Comparison of ENCODE assay signal across 3 cellular contexts in the genomic region with DNA sequence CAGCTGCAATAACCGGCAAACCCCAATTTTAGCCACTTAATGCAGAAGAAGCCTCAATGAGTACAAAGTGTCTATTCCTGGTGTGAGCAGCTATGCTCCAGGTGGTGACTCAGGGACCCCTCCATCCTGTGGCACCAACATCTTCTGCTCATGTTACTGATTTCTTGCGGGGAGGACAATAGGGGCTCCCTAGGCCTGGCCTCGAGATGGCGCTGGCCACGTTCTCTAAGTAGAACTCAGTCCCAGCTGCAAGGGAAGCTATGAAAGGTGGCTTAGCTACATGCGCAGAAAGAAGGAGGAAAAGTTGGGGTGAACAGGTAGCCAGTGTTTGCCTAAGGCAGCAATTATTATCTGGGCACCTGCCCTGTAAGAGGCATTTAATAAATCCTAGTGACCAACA.
TF ChIP-seq lines count a peak whose summit lies in the region.

No MANE protein-coding gene starts in this region.

TF ChIP-seq in GM23338, 12 proteins besides CTCF, POLR2A, EP300 and RAD21 (continues in another document):
- no peak for TF ChIP-seq NANOG (IDR thresholded peaks at IDR 0.05; ENCODE audit: borderline replicate concordance)
- no peak for TF ChIP-seq EZH2phosphoT487 (IDR thresholded peaks at IDR 0.05; ENCODE audit: unreplicated experiment)
- no peak for TF ChIP-seq STAT1 (IDR thresholded peaks at IDR 0.05; ENCODE audit: unreplicated experiment)
- TF ChIP-seq, protein P1, sequence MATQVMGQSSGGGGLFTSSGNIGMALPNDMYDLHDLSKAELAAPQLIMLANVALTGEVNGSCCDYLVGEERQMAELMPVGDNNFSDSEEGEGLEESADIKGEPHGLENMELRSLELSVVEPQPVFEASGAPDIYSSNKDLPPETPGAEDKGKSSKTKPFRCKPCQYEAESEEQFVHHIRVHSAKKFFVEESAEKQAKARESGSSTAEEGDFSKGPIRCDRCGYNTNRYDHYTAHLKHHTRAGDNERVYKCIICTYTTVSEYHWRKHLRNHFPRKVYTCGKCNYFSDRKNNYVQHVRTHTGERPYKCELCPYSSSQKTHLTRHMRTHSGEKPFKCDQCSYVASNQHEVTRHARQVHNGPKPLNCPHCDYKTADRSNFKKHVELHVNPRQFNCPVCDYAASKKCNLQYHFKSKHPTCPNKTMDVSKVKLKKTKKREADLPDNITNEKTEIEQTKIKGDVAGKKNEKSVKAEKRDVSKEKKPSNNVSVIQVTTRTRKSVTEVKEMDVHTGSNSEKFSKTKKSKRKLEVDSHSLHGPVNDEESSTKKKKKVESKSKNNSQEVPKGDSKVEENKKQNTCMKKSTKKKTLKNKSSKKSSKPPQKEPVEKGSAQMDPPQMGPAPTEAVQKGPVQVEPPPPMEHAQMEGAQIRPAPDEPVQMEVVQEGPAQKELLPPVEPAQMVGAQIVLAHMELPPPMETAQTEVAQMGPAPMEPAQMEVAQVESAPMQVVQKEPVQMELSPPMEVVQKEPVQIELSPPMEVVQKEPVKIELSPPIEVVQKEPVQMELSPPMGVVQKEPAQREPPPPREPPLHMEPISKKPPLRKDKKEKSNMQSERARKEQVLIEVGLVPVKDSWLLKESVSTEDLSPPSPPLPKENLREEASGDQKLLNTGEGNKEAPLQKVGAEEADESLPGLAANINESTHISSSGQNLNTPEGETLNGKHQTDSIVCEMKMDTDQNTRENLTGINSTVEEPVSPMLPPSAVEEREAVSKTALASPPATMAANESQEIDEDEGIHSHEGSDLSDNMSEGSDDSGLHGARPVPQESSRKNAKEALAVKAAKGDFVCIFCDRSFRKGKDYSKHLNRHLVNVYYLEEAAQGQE (IDR thresholded peaks at IDR 0.05; ENCODE audit: unreplicated experiment) = no peak
- TF ChIP-seq ZNF331 (CRISPR knock-in tag; IDR thresholded peaks at IDR 0.05; ENCODE audit: low read depth) = no peak
- no peak for TF ChIP-seq EZH2 (IDR thresholded peaks at IDR 0.05; ENCODE audit: low read depth, unreplicated experiment)
- no peak for TF ChIP-seq CREB1 (CRISPR knock-in tag; IDR thresholded peaks at IDR 0.05; ENCODE audit: low read depth)
- TF ChIP-seq ZNF114 (CRISPR knock-in tag; IDR thresholded peaks at IDR 0.05) = no peak
- no peak for TF ChIP-seq JUNB (IDR thresholded peaks at IDR 0.05; ENCODE audit: unreplicated experiment)

TF ChIP-seq in H1, 55 proteins besides CTCF, POLR2A, EP300 and RAD21:
- TF ChIP-seq KDM5A (IDR thresholded peaks at IDR 0.05; ENCODE audit: low read length) (no peak), SP2 (IDR thresholded peaks at IDR 0.05; ENCODE audit: low read length) (no peak), PHF8 (conservative IDR thresholded peaks at IDR 0.05; ENCODE audit: low read depth, low read length) (no peak)
- TF ChIP-seq, protein P2, sequence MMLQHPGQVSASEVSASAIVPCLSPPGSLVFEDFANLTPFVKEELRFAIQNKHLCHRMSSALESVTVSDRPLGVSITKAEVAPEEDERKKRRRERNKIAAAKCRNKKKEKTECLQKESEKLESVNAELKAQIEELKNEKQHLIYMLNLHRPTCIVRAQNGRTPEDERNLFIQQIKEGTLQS (IDR thresholded peaks at IDR 0.05; ENCODE audit: insufficient read depth, low read depth, low read length) = no peak

TF ChIP-seq in HEK293T, 16 proteins besides CTCF, POLR2A, EP300 and RAD21:
- TF ChIP-seq CTBP1 (IDR thresholded peaks at IDR 0.05; ENCODE audit: borderline replicate concordance) (no peak), HDGF (IDR thresholded peaks at IDR 0.05; ENCODE audit: borderline replicate concordance) (no peak), SUZ12 (IDR thresholded peaks at IDR 0.05) (no peak), ARNT (IDR thresholded peaks at IDR 0.05) (no peak), FOXM1 (IDR thresholded peaks at IDR 0.05; ENCODE audit: borderline replicate concordance) (no peak), FOXK2 (IDR thresholded peaks at IDR 0.05) (no peak), ZNF384 (IDR thresholded peaks at IDR 0.05) (no peak), BHLHE40 (IDR thresholded peaks at IDR 0.05; ENCODE audit: borderline replicate concordance) (no peak), LEF1 (IDR thresholded peaks at IDR 0.05; ENCODE audit: borderline replicate concordance) (no peak)
TF ChIP-seq in HEK293T: peak in this region for 0.
